Comparison of ENCODE assay signal across 8 cellular contexts in genomic region chr3:61381745-61382392, GRCh38.
DNase-seq lines count a peak whose midpoint lies in the region; ATAC-seq, FAIRE-seq and TF ChIP-seq lines count a peak whose summit lies in the region.

No MANE protein-coding gene starts in this region.

- peaks cover 7% of the 10 kb centered on the region for H3K27me3 Mint-ChIP-seq in nephron progenitor cell (ENCODE audit: low read depth, poor library complexity)

- intact Hi-C loops in esophagus muscularis mucosa (cut with DNase I), result no loop called here

- H3K4me3 Mint-ChIP-seq in nephron progenitor cell, result no peak overlapping the region

- H3K4me1 ChIP-seq in esophagus muscularis mucosa, result no peaks in the 10 kb centered on the region

- H3K36me3 ChIP-seq in esophagus muscularis mucosa (no peaks in the 10 kb centered on the region), MG63 (no peaks in the 10 kb centered on the region)

- no peaks in the 10 kb centered on the region for H3K4me1 Mint-ChIP-seq in nephron progenitor cell

- no peak overlapping the region for H3K27ac ChIP-seq in esophagus muscularis mucosa (replicated peaks in 1 of 4)

- no peak overlapping the region for H3K27ac Mint-ChIP-seq in nephron progenitor cell

- H3K27me3 ChIP-seq in esophagus muscularis mucosa, result no peaks in the 10 kb centered on the region
- no peaks in the 10 kb centered on the region for H3K27me3 ChIP-seq in MG63

- H3K4me3 ChIP-seq in esophagus muscularis mucosa (no peak overlapping the region), MG63 (no peak overlapping the region)

- TF ChIP-seq POLR2A in esophagus muscularis mucosa (IDR thresholded peaks at IDR 0.05; ENCODE audit: low read depth), result no peak

- H3K9me3 ChIP-seq in esophagus muscularis mucosa (no peaks in the 10 kb centered on the region), MG63 (no peaks in the 10 kb centered on the region)

- DNase-seq in DMS53 (lab: John Stamatoyannopoulos, UW) (peak; percentile 60), GM19239 (ENCODE audit: insufficient read length, low spot score) (peak; percentile 30), RKO (ENCODE audit: low spot score) (peak; percentile 79), esophagus muscularis mucosa (ENCODE audit: extremely low spot score) (no peak), nephron progenitor cell (no peak), MG63 (no peak)
- no peak for DNase-seq in activated naive CD4-positive, alpha-beta T cell treated with Interleukin-2 at 50 U/mL for 16 hours

- peaks cover 24% of the 10 kb centered on the region for H3K9me3 Mint-ChIP-seq in nephron progenitor cell

- no peak for TF ChIP-seq EP300 in esophagus muscularis mucosa (IDR thresholded peaks at IDR 0.05)

- TF ChIP-seq CTCF in esophagus muscularis mucosa (IDR thresholded peaks at IDR 0.05) (peak; percentile 55 to 75 (median 61)), nephron progenitor cell (IDR thresholded peaks at IDR 0.05) (peak; percentile 41)

- peak; percentile 86 for ATAC-seq in HG03175 (IDR thresholded peaks at IDR 0.05; ENCODE audit: unreplicated experiment)

- H3K36me3 Mint-ChIP-seq in nephron progenitor cell (ENCODE audit: low read depth), result no peaks in the 10 kb centered on the region

- FAIRE-seq in GM19239 (lab: Jason Lieb, UNC), result peak; percentile 96

- 72% methylated on average over 7 of the region's 7 CpGs for WGBS in esophagus muscularis mucosa

Comparison
In these comparisons a context has a peak if more than half of its experiments do, and no peak if none do; other contexts are left out.
1. DNase-seq: peak in DMS53 (single experiment), GM19239 (single experiment) and RKO (single experiment); none in esophagus muscularis mucosa (single experiment), nephron progenitor cell (single experiment), MG63 (single experiment) and activated naive CD4-positive, alpha-beta T cell treated with Interleukin-2 at 50 U/mL for 16 hours (single experiment).